In genomic region chr10:107215681-107216080, GRCh38 we compare ENCODE assay signal across 27 cellular contexts. TPM values are rescaled to one million over a fixed set of nuclear protein-coding genes. Genes with fewer than 3 reads are reported as not detected.
"Had no signal": no experiment of that assay in that cellular context is flagged by ENCODE, and none has a peak within 500 bp of the region (broad histone marks: within the 10 kb centered on the region; RNA-seq: fewer than 3 reads in every experiment).

No MANE protein-coding gene starts in this region.

- H3K4me1 Mint-ChIP-seq: naive thymus-derived CD8-positive, alpha-beta T cell; nephron; neural progenitor cell; stimulated activated memory B cell treated with anti-CD40 and anti-IgM and Interleukin-4, amounts not matched to agents 10 μg/mL and 1 μg/mL and 100 μg/mL, for 72 hours; stimulated activated naive CD8-positive, alpha-beta T cell treated with anti-CD3 and anti-CD28 coated beads, Interleukin-15, amount 100 ng/mL, for 72 hours had no signal

- H3K9me3 Mint-ChIP-seq: nephron; neural progenitor cell; stimulated activated memory B cell treated with anti-CD40 and anti-IgM and Interleukin-4, amounts not matched to agents 10 μg/mL and 1 μg/mL and 100 μg/mL, for 72 hours; type B pancreatic cell had no signal

- DNase-seq: heart right ventricle; left colon; left lung; lower lobe of right lung; mesendoderm; midbrain; mucosa of descending colon; naive thymus-derived CD8-positive, alpha-beta T cell; occipital lobe; psoas muscle; right lobe of liver; stimulated activated CD4-positive, alpha-beta T cell treated with anti-CD3 and anti-CD28 coated beads, Interleukin-1b, Interleukin-23, amount 100 ng/mL, for 48 hours; stimulated activated CD4-positive, alpha-beta T cell treated with anti-CD3 and anti-CD28 coated beads, Interleukin-2, amount 100 ng/mL, for 48 hours; stimulated activated CD4-positive, alpha-beta T cell treated with anti-CD3 and anti-CD28 coated beads, Interleukin-4, amount 100 ng/mL, for 4 hours; stimulated activated CD8-positive, alpha-beta memory T cell treated with anti-CD3 and anti-CD28 coated beads, Interleukin-4, amount 100 ng/mL, for 48 hours; stimulated activated naive CD4-positive, alpha-beta T cell treated with Interleukin-2 at 50 U/mL for 16 hours; stimulated activated naive CD8-positive, alpha-beta T cell treated with anti-CD3 and anti-CD28 coated beads, Interleukin-15, amount 100 ng/mL, for 72 hours; substantia nigra; uterus had no signal

- H3K4me3 Mint-ChIP-seq: naive thymus-derived CD8-positive, alpha-beta T cell; nephron; neural progenitor cell; stimulated activated memory B cell treated with anti-CD40 and anti-IgM and Interleukin-4, amounts not matched to agents 10 μg/mL and 1 μg/mL and 100 μg/mL, for 72 hours; stimulated activated naive CD8-positive, alpha-beta T cell treated with anti-CD3 and anti-CD28 coated beads, Interleukin-15, amount 100 ng/mL, for 72 hours; type B pancreatic cell had no signal

- H3K27ac Mint-ChIP-seq: naive thymus-derived CD8-positive, alpha-beta T cell; nephron; neural progenitor cell; stimulated activated memory B cell treated with anti-CD40 and anti-IgM and Interleukin-4, amounts not matched to agents 10 μg/mL and 1 μg/mL and 100 μg/mL, for 72 hours; stimulated activated naive CD8-positive, alpha-beta T cell treated with anti-CD3 and anti-CD28 coated beads, Interleukin-15, amount 100 ng/mL, for 72 hours; type B pancreatic cell had no signal

- H3K27me3 Mint-ChIP-seq: naive thymus-derived CD8-positive, alpha-beta T cell; stimulated activated memory B cell treated with anti-CD40 and anti-IgM and Interleukin-4, amounts not matched to agents 10 μg/mL and 1 μg/mL and 100 μg/mL, for 72 hours; stimulated activated naive CD8-positive, alpha-beta T cell treated with anti-CD3 and anti-CD28 coated beads, Interleukin-15, amount 100 ng/mL, for 72 hours; type B pancreatic cell had no signal

- H3K36me3 Mint-ChIP-seq: naive thymus-derived CD8-positive, alpha-beta T cell; neural progenitor cell; stimulated activated memory B cell treated with anti-CD40 and anti-IgM and Interleukin-4, amounts not matched to agents 10 μg/mL and 1 μg/mL and 100 μg/mL, for 72 hours; type B pancreatic cell had no signal

RNA-seq across cellular contexts. Expression of gene SORCS1, which starts 51.2 kb away (rescaled TPM):
- total RNA-seq: myocyte; naive thymus-derived CD8-positive, alpha-beta T cell; osteocyte had no signal
- polyA plus RNA-seq: keratinocyte; naive thymus-derived CD8-positive, alpha-beta T cell; smooth muscle cell had no signal
